In genomic region chr14:72686101-72686500, GRCh38 we compare ENCODE assay signal across 1 cellular context.
TF ChIP-seq lines count a peak whose summit lies in the region.

No MANE protein-coding gene starts in this region.

TF ChIP-seq in IMR-90, 13 proteins besides CTCF, POLR2A, EP300 and RAD21 (continued from another document):
- TF ChIP-seq CHD1 (IDR thresholded peaks at IDR 0.05; ENCODE audit: low read depth, low read length) (no peak), SMC3 (IDR thresholded peaks at IDR 0.05; ENCODE audit: low read depth, low read length) (no peak), MXI1 (IDR thresholded peaks at IDR 0.05; ENCODE audit: borderline replicate concordance, low read depth, low read length) (no peak), MAZ (IDR thresholded peaks at IDR 0.05; ENCODE audit: borderline replicate concordance, low read depth, low read length) (no peak)
